ENCODE assay signal across 1 cellular context in genomic region chr2:27763907-27764267, GRCh38.
TF ChIP-seq lines count a peak whose summit lies in the region.

No MANE protein-coding gene starts in this region.

TF ChIP-seq in HepG2, 621 proteins besides CTCF, POLR2A, EP300 and RAD21 (continued from another document and continues in another):
- TF ChIP-seq REPIN1 (CRISPR knock-in tag; IDR thresholded peaks at IDR 0.05; ENCODE audit: borderline replicate concordance, low read depth), result no peak
- no peak for TF ChIP-seq JDP2 (CRISPR knock-in tag; IDR thresholded peaks at IDR 0.05; ENCODE audit: borderline replicate concordance)
- no peak for TF ChIP-seq SMAD1 (CRISPR knock-in tag; IDR thresholded peaks at IDR 0.05; ENCODE audit: borderline replicate concordance, low read depth)
- TF ChIP-seq FOXK2 (IDR thresholded peaks at IDR 0.05), result no peak
- TF ChIP-seq ZNF572 (CRISPR knock-in tag; IDR thresholded peaks at IDR 0.05), result no peak
- no peak for TF ChIP-seq RELA (CRISPR knock-in tag; IDR thresholded peaks at IDR 0.05)
- TF ChIP-seq THAP11 (CRISPR knock-in tag; IDR thresholded peaks at IDR 0.05), result no peak
- TF ChIP-seq ZNF512B (CRISPR knock-in tag; IDR thresholded peaks at IDR 0.05; ENCODE audit: borderline replicate concordance), result no peak
- TF ChIP-seq ZNF670 (CRISPR knock-in tag; IDR thresholded peaks at IDR 0.05; ENCODE audit: borderline replicate concordance), result no peak
- TF ChIP-seq IKZF1 (IDR thresholded peaks at IDR 0.05), result no peak
- no peak for TF ChIP-seq ZNF550 (CRISPR knock-in tag; IDR thresholded peaks at IDR 0.05; ENCODE audit: borderline replicate concordance)
- no peak for TF ChIP-seq ZNF232 (CRISPR knock-in tag; IDR thresholded peaks at IDR 0.05; ENCODE audit: borderline replicate concordance)
- TF ChIP-seq ZNF350 (CRISPR knock-in tag; IDR thresholded peaks at IDR 0.05; ENCODE audit: borderline replicate concordance, low read depth), result no peak
- no peak for TF ChIP-seq PCBP1 (IDR thresholded peaks at IDR 0.05; ENCODE audit: borderline replicate concordance, low read depth, low read length)
- TF ChIP-seq FOXJ3 (CRISPR knock-in tag; IDR thresholded peaks at IDR 0.05; ENCODE audit: borderline replicate concordance), result no peak
- no peak for TF ChIP-seq PRDM10 (CRISPR knock-in tag; IDR thresholded peaks at IDR 0.05; ENCODE audit: low read depth)
- TF ChIP-seq HCFC1 (IDR thresholded peaks at IDR 0.05; ENCODE audit: low read depth, low read length), result no peak
- TF ChIP-seq DDIT3 (CRISPR knock-in tag; IDR thresholded peaks at IDR 0.05), result no peak
- TF ChIP-seq SIX1 (CRISPR knock-in tag; IDR thresholded peaks at IDR 0.05; ENCODE audit: borderline replicate concordance), result no peak
- TF ChIP-seq ZNF674 (CRISPR knock-in tag; IDR thresholded peaks at IDR 0.05; ENCODE audit: low read depth), result no peak
- TF ChIP-seq, protein P1, sequence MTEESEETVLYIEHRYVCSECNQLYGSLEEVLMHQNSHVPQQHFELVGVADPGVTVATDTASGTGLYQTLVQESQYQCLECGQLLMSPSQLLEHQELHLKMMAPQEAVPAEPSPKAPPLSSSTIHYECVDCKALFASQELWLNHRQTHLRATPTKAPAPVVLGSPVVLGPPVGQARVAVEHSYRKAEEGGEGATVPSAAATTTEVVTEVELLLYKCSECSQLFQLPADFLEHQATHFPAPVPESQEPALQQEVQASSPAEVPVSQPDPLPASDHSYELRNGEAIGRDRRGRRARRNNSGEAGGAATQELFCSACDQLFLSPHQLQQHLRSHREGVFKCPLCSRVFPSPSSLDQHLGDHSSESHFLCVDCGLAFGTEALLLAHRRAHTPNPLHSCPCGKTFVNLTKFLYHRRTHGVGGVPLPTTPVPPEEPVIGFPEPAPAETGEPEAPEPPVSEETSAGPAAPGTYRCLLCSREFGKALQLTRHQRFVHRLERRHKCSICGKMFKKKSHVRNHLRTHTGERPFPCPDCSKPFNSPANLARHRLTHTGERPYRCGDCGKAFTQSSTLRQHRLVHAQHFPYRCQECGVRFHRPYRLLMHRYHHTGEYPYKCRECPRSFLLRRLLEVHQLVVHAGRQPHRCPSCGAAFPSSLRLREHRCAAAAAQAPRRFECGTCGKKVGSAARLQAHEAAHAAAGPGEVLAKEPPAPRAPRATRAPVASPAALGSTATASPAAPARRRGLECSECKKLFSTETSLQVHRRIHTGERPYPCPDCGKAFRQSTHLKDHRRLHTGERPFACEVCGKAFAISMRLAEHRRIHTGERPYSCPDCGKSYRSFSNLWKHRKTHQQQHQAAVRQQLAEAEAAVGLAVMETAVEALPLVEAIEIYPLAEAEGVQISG (CRISPR knock-in tag; IDR thresholded peaks at IDR 0.05), result no peak
- no peak for TF ChIP-seq REST (IDR thresholded peaks at IDR 0.05; ENCODE audit: borderline replicate concordance in 1 of 2, low read depth in 1 of 2, low read length in 2 of 2)
- TF ChIP-seq, protein P2, sequence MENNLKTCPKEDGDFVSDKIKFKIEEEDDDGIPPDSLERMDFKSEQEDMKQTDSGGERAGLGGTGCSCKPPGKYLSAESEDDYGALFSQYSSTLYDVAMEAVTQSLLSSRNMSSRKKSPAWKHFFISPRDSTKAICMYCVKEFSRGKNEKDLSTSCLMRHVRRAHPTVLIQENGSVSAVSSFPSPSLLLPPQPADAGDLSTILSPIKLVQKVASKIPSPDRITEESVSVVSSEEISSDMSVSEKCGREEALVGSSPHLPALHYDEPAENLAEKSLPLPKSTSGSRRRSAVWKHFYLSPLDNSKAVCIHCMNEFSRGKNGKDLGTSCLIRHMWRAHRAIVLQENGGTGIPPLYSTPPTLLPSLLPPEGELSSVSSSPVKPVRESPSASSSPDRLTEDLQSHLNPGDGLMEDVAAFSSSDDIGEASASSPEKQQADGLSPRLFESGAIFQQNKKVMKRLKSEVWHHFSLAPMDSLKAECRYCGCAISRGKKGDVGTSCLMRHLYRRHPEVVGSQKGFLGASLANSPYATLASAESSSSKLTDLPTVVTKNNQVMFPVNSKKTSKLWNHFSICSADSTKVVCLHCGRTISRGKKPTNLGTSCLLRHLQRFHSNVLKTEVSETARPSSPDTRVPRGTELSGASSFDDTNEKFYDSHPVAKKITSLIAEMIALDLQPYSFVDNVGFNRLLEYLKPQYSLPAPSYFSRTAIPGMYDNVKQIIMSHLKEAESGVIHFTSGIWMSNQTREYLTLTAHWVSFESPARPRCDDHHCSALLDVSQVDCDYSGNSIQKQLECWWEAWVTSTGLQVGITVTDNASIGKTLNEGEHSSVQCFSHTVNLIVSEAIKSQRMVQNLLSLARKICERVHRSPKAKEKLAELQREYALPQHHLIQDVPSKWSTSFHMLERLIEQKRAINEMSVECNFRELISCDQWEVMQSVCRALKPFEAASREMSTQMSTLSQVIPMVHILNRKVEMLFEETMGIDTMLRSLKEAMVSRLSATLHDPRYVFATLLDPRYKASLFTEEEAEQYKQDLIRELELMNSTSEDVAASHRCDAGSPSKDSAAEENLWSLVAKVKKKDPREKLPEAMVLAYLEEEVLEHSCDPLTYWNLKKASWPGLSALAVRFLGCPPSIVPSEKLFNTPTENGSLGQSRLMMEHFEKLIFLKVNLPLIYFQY (CRISPR knock-in tag; IDR thresholded peaks at IDR 0.05; ENCODE audit: borderline replicate concordance), result no peak
- no peak for TF ChIP-seq MAFG (CRISPR knock-in tag; IDR thresholded peaks at IDR 0.05)
- no peak for TF ChIP-seq TBX3 (IDR thresholded peaks at IDR 0.05; ENCODE audit: borderline replicate concordance)
- no peak for TF ChIP-seq ZFP36L1 (CRISPR knock-in tag; IDR thresholded peaks at IDR 0.05)
- TF ChIP-seq IRF9 (CRISPR knock-in tag; IDR thresholded peaks at IDR 0.05; ENCODE audit: borderline replicate concordance), result no peak
- no peak for TF ChIP-seq KLF12 (CRISPR knock-in tag; IDR thresholded peaks at IDR 0.05; ENCODE audit: borderline replicate concordance)
- TF ChIP-seq NKX3-1 (CRISPR knock-in tag; IDR thresholded peaks at IDR 0.05), result no peak
- 0 out of 2 replicates have a peak, but pooled peaks have one; percentile 11 for TF ChIP-seq WIZ (CRISPR knock-in tag; IDR thresholded peaks at IDR 0.05)
- TF ChIP-seq XBP1 (CRISPR knock-in tag; IDR thresholded peaks at IDR 0.05), result no peak
- TF ChIP-seq ZNF749 (CRISPR knock-in tag; IDR thresholded peaks at IDR 0.05; ENCODE audit: borderline replicate concordance), result no peak
- no peak for TF ChIP-seq MLLT10 (CRISPR knock-in tag; IDR thresholded peaks at IDR 0.05)
- TF ChIP-seq ZFP82 (CRISPR knock-in tag; IDR thresholded peaks at IDR 0.05; ENCODE audit: borderline replicate concordance), result no peak
- TF ChIP-seq ZNF850 (CRISPR knock-in tag; conservative IDR thresholded peaks at IDR 0.05), result no peak
